Comparison of ENCODE assay signal across 6 cellular contexts in the genomic region with DNA sequence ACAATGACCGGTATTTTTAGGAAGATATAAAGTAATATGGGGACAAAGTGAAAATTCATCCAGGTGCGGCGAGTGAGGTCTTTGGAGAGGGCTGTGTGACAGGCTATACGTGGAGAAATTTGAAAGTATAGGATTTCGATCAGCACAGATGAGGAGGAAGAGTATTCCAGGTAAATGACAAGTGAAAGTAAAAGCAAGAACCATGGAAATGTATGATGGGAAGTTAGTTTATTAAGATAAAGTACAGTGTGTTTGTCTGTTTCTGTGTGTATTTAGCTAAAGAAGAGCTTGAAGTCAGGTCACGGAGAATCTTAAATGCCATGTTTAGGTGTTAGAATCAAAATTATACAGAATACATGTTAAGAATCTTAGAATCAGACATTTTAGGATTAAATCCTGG.
"Had no signal": no experiment of that assay in that cellular context is flagged by ENCODE, and none has a peak within 500 bp of the region (broad histone marks: within the 10 kb centered on the region; RNA-seq: fewer than 3 reads in every experiment).

No MANE protein-coding gene starts in this region.

- H2AFZ ChIP-seq: GM23338 had no signal

- H3K4me2 ChIP-seq: GM23338 had no signal

- FAIRE-seq: H1, H54, HTR-8/SVneo had no signal

- DNase-seq: H9, HCEC 1CT had no signal

- H3K4me3 ChIP-seq: GM23338 had no signal

- ATAC-seq: GM23338 had no signal
